Comparison of ENCODE assay signal across 12 cellular contexts in genomic region chr1:77671836-77672235, GRCh38. TPM values are rescaled to one million over a fixed set of nuclear protein-coding genes. Genes with fewer than 3 reads are reported as not detected.
DNase-seq lines count a peak whose midpoint lies in the region; ATAC-seq and TF ChIP-seq lines count a peak whose summit lies in the region.
"Had no signal": no experiment of that assay in that cellular context is flagged by ENCODE, and none has a peak within 500 bp of the region (broad histone marks: within the 10 kb centered on the region; RNA-seq: fewer than 3 reads in every experiment).

No MANE protein-coding gene starts in this region.

- no peak overlapping the region for H2AFZ ChIP-seq in IMR-90 (replicated peaks; ENCODE audit: low read length, poor library complexity)

- dilution Hi-C loops in IMR-90 (cut with HindIII; ENCODE audit: low sequenced_read_pairs, unreplicated experiment), result no loop called here

- in situ Hi-C loops in IMR-90 (cut with MboI; ENCODE audit: low sequenced_read_pairs), result no loop called here
- in situ Hi-C loops in brain microvascular endothelial cell (cut with HindIII; ENCODE audit: low pct_ligation_motif_present, low sequenced_read_pairs), result no loop called here

- no peak overlapping the region for H4K91ac ChIP-seq in IMR-90 (ENCODE audit: insufficient read depth, low read depth, low read length)

- no peak overlapping the region for H2BK20ac ChIP-seq in IMR-90 (ENCODE audit: low read depth, low read length)

- no peak overlapping the region for H3K27ac ChIP-seq in IMR-90 (ENCODE audit: insufficient read depth, low read length)
- peak overlapping the region; percentile 6 for H3K27ac ChIP-seq in brain microvascular endothelial cell
- no peak overlapping the region for H3K27ac ChIP-seq in prostate gland
- H3K27ac ChIP-seq: spleen, thoracic aorta had no signal

- H3K36me3 ChIP-seq in IMR-90 (ENCODE audit: control insufficient read depth, insufficient read depth, low read length) (no peaks in the 10 kb centered on the region), brain microvascular endothelial cell (replicated peaks) (no peaks in the 10 kb centered on the region), prostate gland (no peaks in the 10 kb centered on the region)
- H3K36me3 ChIP-seq: thoracic aorta had no signal

- no peak overlapping the region for H3K18ac ChIP-seq in IMR-90 (ENCODE audit: low read depth, low read length)

- no peak overlapping the region for H3K56ac ChIP-seq in IMR-90 (ENCODE audit: extremely low read depth, insufficient read depth, low read length)

- H3K4me3 ChIP-seq in IMR-90 (ENCODE audit: insufficient read depth, low read depth, low read length) (no peak overlapping the region), brain microvascular endothelial cell (ENCODE audit: low read depth, low read length) (no peak overlapping the region), prostate gland (no peak overlapping the region)
- H3K4me3 ChIP-seq: spleen, thoracic aorta had no signal

- peak; percentile 4 for ATAC-seq in GM18868 (IDR thresholded peaks at IDR 0.05; ENCODE audit: unreplicated experiment)
- ATAC-seq in IMR-90 (ENCODE audit: low read depth), result peak; percentile 56
- no peak for ATAC-seq in GM21786 (IDR thresholded peaks at IDR 0.05; ENCODE audit: unreplicated experiment)
- ATAC-seq: left colon had no signal

- H4K8ac ChIP-seq in IMR-90 (ENCODE audit: low read depth in 2 of 2, low read length in 2 of 2), result no peak overlapping the region

- no peak overlapping the region for H3K9ac ChIP-seq in IMR-90 (ENCODE audit: low read depth, low read length)

- POLR2A ChIA-PET in IMR-90 (lab: Charles Lee; ENCODE audit: unreplicated experiment), result no interaction called here

- H4K20me1 ChIP-seq in IMR-90 (ENCODE audit: insufficient read depth, low read length), result peaks cover 39% of the 10 kb centered on the region

- H3K9me3 ChIP-seq in IMR-90 (ENCODE audit: control insufficient read depth, insufficient read depth, low read length) (no peaks in the 10 kb centered on the region), prostate gland (no peaks in the 10 kb centered on the region)
- H3K9me3 ChIP-seq: spleen, thoracic aorta had no signal

- H3K27me3 ChIP-seq in IMR-90 (ENCODE audit: control insufficient read depth, insufficient read depth, low read length) (no peaks in the 10 kb centered on the region), brain microvascular endothelial cell (replicated peaks) (no peaks in the 10 kb centered on the region), prostate gland (replicated peaks; ENCODE audit: insufficient read depth) (no peaks in the 10 kb centered on the region)
- H3K27me3 ChIP-seq: spleen had no signal

- H4K5ac ChIP-seq in IMR-90 (ENCODE audit: low read depth, low read length), result no peak overlapping the region

- TF ChIP-seq CTCF in IMR-90 (conservative IDR thresholded peaks at IDR 0.05; ENCODE audit: low read depth, low read length) (no peak), brain microvascular endothelial cell (IDR thresholded peaks at IDR 0.05; ENCODE audit: low read depth, low read length, missing control alignments) (no peak), prostate gland (IDR thresholded peaks at IDR 0.05) (no peak)

- intact Hi-C loops in IMR-90 (cut with micrococcal nuclease), result no loop called here
- intact Hi-C loops in prostate gland (cut with DNase I), result loop anchor here (10.0 kb wide), 1 partner anchor 517 kb away; no protein-coding TSS in a partner anchor

- TF ChIP-seq POLR2A in IMR-90 (IDR thresholded peaks at IDR 0.05; ENCODE audit: low read depth, low read length) (no peak), prostate gland (IDR thresholded peaks at IDR 0.05) (no peak)

- no peak for TF ChIP-seq RAD21 in IMR-90 (IDR thresholded peaks at IDR 0.05; ENCODE audit: low read length)

- H3K4me1 ChIP-seq in IMR-90 (ENCODE audit: control insufficient read depth, insufficient read depth, low read length) (peaks cover 17% of the 10 kb centered on the region), prostate gland (replicated peaks) (no peaks in the 10 kb centered on the region)

- H2BK120ac ChIP-seq in IMR-90 (ENCODE audit: low read depth, low read length), result no peak overlapping the region

- peak overlapping the region; percentile 95; the same call in 1 of the 2 replicates for H3K4me2 ChIP-seq in IMR-90 (ENCODE audit: low read depth, low read length)

- DNase-seq in IMR-90, result peak; percentile 53
- peak; percentile 44 for DNase-seq in brain microvascular endothelial cell
- DNase-seq in pons (ENCODE audit: low spot score), result peak; percentile 88
- DNase-seq in prostate gland (ENCODE audit: low spot score), result no peak
- no peak for DNase-seq in NCI-H2227 treated with DMSO at 0.1 percent for 48 hours (lab: John Stamatoyannopoulos, UW)
- DNase-seq in NCI-H226, result no peak
- DNase-seq: effector memory CD4-positive, alpha-beta T cell; left colon; spleen had no signal

- no peak overlapping the region for H2BK15ac ChIP-seq in IMR-90 (ENCODE audit: low read depth, low read length)

- no TSS peak for BruUV-seq in IMR-90 (replicated peaks; lab: Mats Ljungman, UMichigan)

- peak overlapping the region; percentile 10 for H2BK5ac ChIP-seq in IMR-90 (ENCODE audit: low read depth, low read length, poor library complexity, severe bottlenecking)

- CTCF ChIA-PET in IMR-90 (lab: Yijun Ruan, JAX), result no interaction called here

- H3K4ac ChIP-seq in IMR-90 (ENCODE audit: low read depth, low read length), result no peak overlapping the region

- WGBS in IMR-90 (ENCODE audit: extremely low coverage in 2 of 2, insufficient read length in 1 of 2), 2 experiments, result 93% methylated on average over 3 of the region's 5 CpGs; no CpG with 5 or more reads in 1 of the 2 experiments
- WGBS in prostate gland, result 60% methylated on average over 5 of the region's 5 CpGs

- H3K23ac ChIP-seq in IMR-90 (ENCODE audit: low read depth, low read length), result no peak overlapping the region

- peaks cover 4% of the 10 kb centered on the region; the same call in 1 of the 2 replicates for H3K9me1 ChIP-seq in IMR-90 (ENCODE audit: insufficient read depth, low read length)

- H2AK9ac ChIP-seq in IMR-90 (replicated peaks; ENCODE audit: low read depth, low read length, poor library complexity), result no peak overlapping the region

- H3K79me1 ChIP-seq in IMR-90 (ENCODE audit: low read depth in 1 of 2, low read length in 2 of 2), result peaks cover 5 to 42% of the 10 kb centered on the region in 2 experiments; a peak in 2 of 4 replicates

- no peak overlapping the region for H3K14ac ChIP-seq in IMR-90 (replicated peaks; ENCODE audit: low read depth, low read length)

- no peak overlapping the region for H2AK5ac ChIP-seq in IMR-90 (ENCODE audit: low read depth, low read length)

TF ChIP-seq in IMR-90, 13 proteins besides CTCF, POLR2A, EP300 and RAD21:
- TF ChIP-seq, protein P1, sequence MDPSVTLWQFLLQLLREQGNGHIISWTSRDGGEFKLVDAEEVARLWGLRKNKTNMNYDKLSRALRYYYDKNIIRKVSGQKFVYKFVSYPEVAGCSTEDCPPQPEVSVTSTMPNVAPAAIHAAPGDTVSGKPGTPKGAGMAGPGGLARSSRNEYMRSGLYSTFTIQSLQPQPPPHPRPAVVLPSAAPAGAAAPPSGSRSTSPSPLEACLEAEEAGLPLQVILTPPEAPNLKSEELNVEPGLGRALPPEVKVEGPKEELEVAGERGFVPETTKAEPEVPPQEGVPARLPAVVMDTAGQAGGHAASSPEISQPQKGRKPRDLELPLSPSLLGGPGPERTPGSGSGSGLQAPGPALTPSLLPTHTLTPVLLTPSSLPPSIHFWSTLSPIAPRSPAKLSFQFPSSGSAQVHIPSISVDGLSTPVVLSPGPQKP (IDR thresholded peaks at IDR 0.05; ENCODE audit: borderline replicate concordance, low read depth, low read length), result no peak
- TF ChIP-seq RFX5 (IDR thresholded peaks at IDR 0.05; ENCODE audit: low read depth, low read length) (no peak), MXI1 (IDR thresholded peaks at IDR 0.05; ENCODE audit: borderline replicate concordance, low read depth, low read length) (no peak), SMC3 (IDR thresholded peaks at IDR 0.05; ENCODE audit: low read depth, low read length) (no peak), CEBPB (IDR thresholded peaks at IDR 0.05; ENCODE audit: low read depth, low read length) (no peak), FOS (IDR thresholded peaks at IDR 0.05; ENCODE audit: low read depth, low read length) (no peak), MAFK (IDR thresholded peaks at IDR 0.05; ENCODE audit: low read depth, low read length) (no peak), RCOR1 (IDR thresholded peaks at IDR 0.05; ENCODE audit: insufficient replicate concordance, low read length) (no peak), MAZ (IDR thresholded peaks at IDR 0.05; ENCODE audit: borderline replicate concordance, low read depth, low read length) (no peak), CHD1 (IDR thresholded peaks at IDR 0.05; ENCODE audit: low read depth, low read length) (no peak), BHLHE40 (IDR thresholded peaks at IDR 0.05; ENCODE audit: low read depth, low read length) (no peak), NFE2L2 (IDR thresholded peaks at IDR 0.05; ENCODE audit: low read depth, low read length) (no peak)
- TF ChIP-seq, protein P2, sequence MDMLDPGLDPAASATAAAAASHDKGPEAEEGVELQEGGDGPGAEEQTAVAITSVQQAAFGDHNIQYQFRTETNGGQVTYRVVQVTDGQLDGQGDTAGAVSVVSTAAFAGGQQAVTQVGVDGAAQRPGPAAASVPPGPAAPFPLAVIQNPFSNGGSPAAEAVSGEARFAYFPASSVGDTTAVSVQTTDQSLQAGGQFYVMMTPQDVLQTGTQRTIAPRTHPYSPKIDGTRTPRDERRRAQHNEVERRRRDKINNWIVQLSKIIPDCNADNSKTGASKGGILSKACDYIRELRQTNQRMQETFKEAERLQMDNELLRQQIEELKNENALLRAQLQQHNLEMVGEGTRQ (IDR thresholded peaks at IDR 0.05; ENCODE audit: low read depth, low read length), result no peak

RNA-seq across cellular contexts. Expression of gene ZZZ3, which starts 10.6 kb away (rescaled TPM):
- 66.3 and 84.7 TPM in 2 replicates for total RNA-seq in IMR-90 (2012; rRNA removed)
- polyA plus RNA-seq in IMR-90 (2012; rRNA removed), result 10.9 and 14.2 TPM in 2 replicates
- 2.8 and 3.0 TPM in 2 replicates for polyA plus RNA-seq in IMR-90 (2012; cell fraction: cytosol; rRNA removed)
- polyA plus RNA-seq in IMR-90 (2012; cell fraction: nucleus; rRNA removed; ENCODE audit: low replicate concordance), result 2.8 and 23.2 TPM in 2 replicates
- total RNA-seq in prostate gland, result 10 to 100 TPM; 38.9 to 60.8 TPM

Comparison
In these comparisons a context has a peak if more than half of its experiments do, and no peak if none do; other contexts are left out.
1. DNase-seq: peak in IMR-90 (single experiment), brain microvascular endothelial cell (single experiment) and pons (single experiment); none in prostate gland (single experiment), NCI-H2227 treated with DMSO at 0.1 percent for 48 hours (single experiment) and NCI-H226 (single experiment).